In the genomic region with DNA sequence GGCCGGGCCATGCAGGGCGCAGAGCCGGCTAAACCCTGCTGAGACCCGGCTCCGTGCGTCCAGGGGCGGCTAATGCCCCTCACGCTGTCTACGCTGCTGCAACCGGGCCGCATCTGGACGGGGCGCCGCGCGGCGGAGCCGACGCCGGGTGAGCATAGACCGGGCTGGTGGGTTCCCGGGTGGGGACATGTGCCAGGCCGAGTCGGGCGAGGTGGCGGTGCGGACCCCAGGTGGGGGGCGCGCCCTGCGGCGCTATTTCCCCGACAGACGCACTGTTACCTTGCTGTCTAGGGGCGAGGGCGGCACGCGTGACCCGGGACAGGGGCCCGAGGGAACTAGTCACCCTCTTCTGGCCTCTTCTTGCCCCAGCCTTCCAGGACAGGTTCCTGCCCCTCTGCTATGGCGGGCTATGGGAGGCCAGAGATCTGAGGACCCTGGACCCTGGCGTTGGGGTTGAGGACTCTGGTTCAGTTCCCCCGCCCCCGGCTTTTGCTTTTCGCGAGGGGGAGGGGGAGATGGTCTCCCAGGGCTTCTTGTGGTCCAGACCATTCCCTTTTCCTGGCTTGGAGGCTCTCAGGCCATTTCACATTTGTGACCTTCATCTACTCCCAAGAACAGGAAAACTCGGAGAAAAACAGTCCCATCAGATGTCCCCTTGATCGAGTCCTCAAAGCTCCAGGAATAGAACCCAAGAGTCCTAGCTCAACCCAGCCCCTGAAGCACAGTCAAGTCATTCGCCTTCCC, we compare ENCODE assay signal across 1 cellular context.
A peak's percentile ranks its signal among the peaks of the same experiment; 100 is the strongest.
TF ChIP-seq lines count a peak whose summit lies in the region.

No MANE protein-coding gene starts in this region.

TF ChIP-seq in K562, 482 proteins besides CTCF, POLR2A, EP300 and RAD21 (continued from another document and continues in another):
- TF ChIP-seq ZBTB26 (CRISPR knock-in tag; IDR thresholded peaks at IDR 0.05): no peak
- no peak for TF ChIP-seq LCOR (CRISPR knock-in tag; IDR thresholded peaks at IDR 0.05)
- TF ChIP-seq, protein P1, sequence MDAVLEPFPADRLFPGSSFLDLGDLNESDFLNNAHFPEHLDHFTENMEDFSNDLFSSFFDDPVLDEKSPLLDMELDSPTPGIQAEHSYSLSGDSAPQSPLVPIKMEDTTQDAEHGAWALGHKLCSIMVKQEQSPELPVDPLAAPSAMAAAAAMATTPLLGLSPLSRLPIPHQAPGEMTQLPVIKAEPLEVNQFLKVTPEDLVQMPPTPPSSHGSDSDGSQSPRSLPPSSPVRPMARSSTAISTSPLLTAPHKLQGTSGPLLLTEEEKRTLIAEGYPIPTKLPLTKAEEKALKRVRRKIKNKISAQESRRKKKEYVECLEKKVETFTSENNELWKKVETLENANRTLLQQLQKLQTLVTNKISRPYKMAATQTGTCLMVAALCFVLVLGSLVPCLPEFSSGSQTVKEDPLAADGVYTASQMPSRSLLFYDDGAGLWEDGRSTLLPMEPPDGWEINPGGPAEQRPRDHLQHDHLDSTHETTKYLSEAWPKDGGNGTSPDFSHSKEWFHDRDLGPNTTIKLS (IDR thresholded peaks at IDR 0.05; ENCODE audit: borderline replicate concordance, low read depth): no peak
- TF ChIP-seq GTF2E2 (tag; IDR thresholded peaks at IDR 0.05): no peak; the same call in 1 of the 2 replicates
- no peak for TF ChIP-seq ZNF133 (CRISPR knock-in tag; IDR thresholded peaks at IDR 0.05)
- TF ChIP-seq CEBPG (CRISPR knock-in tag; IDR thresholded peaks at IDR 0.05): no peak
- no peak for TF ChIP-seq CEBPG (tag; conservative IDR thresholded peaks at IDR 0.05 in 1 of 2, IDR thresholded peaks at IDR 0.05 in 1 of 2)
- peak; percentile 75 for TF ChIP-seq VEZF1 (CRISPR knock-in tag; IDR thresholded peaks at IDR 0.05)
- peak in 1 of 3 experiments; percentile 21 for TF ChIP-seq YY1 (IDR thresholded peaks at IDR 0.05; ENCODE audit: borderline replicate concordance in 1 of 3, control insufficient read depth in 1 of 3, extremely low read depth in 1 of 3, insufficient read depth in 3 of 3, insufficient read length in 1 of 3, insufficient replicate concordance in 2 of 3, low read depth in 1 of 3, low read length in 2 of 3)
- no peak for TF ChIP-seq ARNT (IDR thresholded peaks at IDR 0.05)
- no peak for TF ChIP-seq ERF (CRISPR knock-in tag; IDR thresholded peaks at IDR 0.05)
- no peak for TF ChIP-seq ZNF507 (tag; conservative IDR thresholded peaks at IDR 0.05)
- no peak; the same call in 1 of the 2 replicates for TF ChIP-seq ZBTB40 (IDR thresholded peaks at IDR 0.05)
- no peak for TF ChIP-seq ZBTB40 (CRISPR knock-in tag; IDR thresholded peaks at IDR 0.05)
- no peak for TF ChIP-seq U2AF2 (optimal IDR thresholded peaks at IDR 0.05; ENCODE audit: low read depth, low read length)
- TF ChIP-seq MBD1 (CRISPR knock-in tag; IDR thresholded peaks at IDR 0.05): no peak
- TF ChIP-seq, protein P2, sequence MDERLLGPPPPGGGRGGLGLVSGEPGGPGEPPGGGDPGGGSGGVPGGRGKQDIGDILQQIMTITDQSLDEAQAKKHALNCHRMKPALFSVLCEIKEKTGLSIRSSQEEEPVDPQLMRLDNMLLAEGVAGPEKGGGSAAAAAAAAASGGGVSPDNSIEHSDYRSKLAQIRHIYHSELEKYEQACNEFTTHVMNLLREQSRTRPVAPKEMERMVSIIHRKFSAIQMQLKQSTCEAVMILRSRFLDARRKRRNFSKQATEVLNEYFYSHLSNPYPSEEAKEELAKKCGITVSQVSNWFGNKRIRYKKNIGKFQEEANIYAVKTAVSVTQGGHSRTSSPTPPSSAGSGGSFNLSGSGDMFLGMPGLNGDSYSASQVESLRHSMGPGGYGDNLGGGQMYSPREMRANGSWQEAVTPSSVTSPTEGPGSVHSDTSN (CRISPR knock-in tag; IDR thresholded peaks at IDR 0.05; ENCODE audit: low read depth): no peak
- TF ChIP-seq, protein P2 (tag; conservative IDR thresholded peaks at IDR 0.05; ENCODE audit: low read depth): no peak
- TF ChIP-seq PML (IDR thresholded peaks at IDR 0.05; ENCODE audit: low read length): no peak
- no peak for TF ChIP-seq NELFE (IDR thresholded peaks at IDR 0.05; ENCODE audit: insufficient read depth, insufficient read length)
- no peak for TF ChIP-seq TARDBP (IDR thresholded peaks at IDR 0.05)
- no peak for TF ChIP-seq HOXB6 (CRISPR knock-in tag; IDR thresholded peaks at IDR 0.05; ENCODE audit: borderline replicate concordance)
- TF ChIP-seq ZNF639 (CRISPR knock-in tag; conservative IDR thresholded peaks at IDR 0.05 in 1 of 2, IDR thresholded peaks at IDR 0.05 in 1 of 2): no peak
- TF ChIP-seq ZNF280A (IDR thresholded peaks at IDR 0.05; ENCODE audit: low read depth, partially characterized antibody): no peak
- no peak for TF ChIP-seq GATAD2B (IDR thresholded peaks at IDR 0.05; ENCODE audit: borderline replicate concordance)
- TF ChIP-seq BRF2 (IDR thresholded peaks at IDR 0.05; ENCODE audit: borderline replicate concordance, insufficient read depth, insufficient read length): no peak
